In the genomic region with DNA sequence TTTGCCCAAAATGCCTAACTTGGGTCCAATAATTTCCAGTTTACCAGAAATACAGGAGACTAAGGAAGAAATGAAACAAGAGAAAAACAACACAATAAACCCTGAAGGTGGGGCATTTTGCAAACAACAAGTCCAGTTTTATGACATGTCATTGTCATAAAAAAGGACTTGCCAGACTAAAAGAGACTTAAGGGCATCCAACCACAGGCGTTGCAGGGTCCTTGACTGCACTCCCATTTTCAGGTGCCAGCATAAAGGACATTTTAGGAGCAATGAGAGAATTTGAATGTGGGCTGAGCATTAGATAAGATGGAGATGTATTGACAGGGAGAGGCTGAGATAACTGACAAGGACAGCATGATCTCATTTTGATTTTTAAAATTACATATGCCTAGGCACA, we compare ENCODE assay signal across 26 cellular contexts. TPM values are rescaled to one million over a fixed set of nuclear protein-coding genes. Genes with fewer than 3 reads are reported as not detected.
"Had no signal": no experiment of that assay in that cellular context is flagged by ENCODE, and none has a peak within 500 bp of the region (broad histone marks: within the 10 kb centered on the region; RNA-seq: fewer than 3 reads in every experiment).

No MANE protein-coding gene starts in this region.

- H3K36me3 Mint-ChIP-seq: activated naive CD4-positive, alpha-beta T cell treated with anti-CD3 and anti-CD28 coated beads, Interleukin-2, amount 50 U/mL, for 72 hours had no signal

- H3K36me3 ChIP-seq: ascending aorta had no signal

- H3K4me3 ChIP-seq: ascending aorta, body of pancreas had no signal

- H3K9me3 Mint-ChIP-seq: activated B cell treated with CpG ODN at 0.5 μM for 24 hours; activated CD4-positive, alpha-beta T cell treated with anti-CD3 and anti-CD28 coated beads, Interleukin-2, amount 10 ng/mL, durations not matched to agents 24 days and 14 days; activated naive CD4-positive, alpha-beta T cell treated with anti-CD3 and anti-CD28 coated beads, Interleukin-2, amount 50 U/mL, for 72 hours; activated naive CD8-positive, alpha-beta T cell treated with anti-CD3 and anti-CD28 coated beads, Interleukin-2, amount 50 U/mL, for 24 hours; activated T-cell treated with anti-CD3 and anti-CD28 coated beads, Interleukin-2, amount 50 U/mL, for 4 hours; T-helper 1 cell treated with Interleukin-12 subunit alpha and Interleukin-12 subunit beta and Interleukin-4 antibody, amounts not matched to agents 30 μg/mL and 1 μg/mL, for 36 hours had no signal

- H3K27ac ChIP-seq: ascending aorta had no signal

- H3K4me3 Mint-ChIP-seq: activated B cell treated with CpG ODN at 0.5 μM for 24 hours; activated CD4-positive, alpha-beta T cell treated with anti-CD3 and anti-CD28 coated beads, Interleukin-2, amount 10 ng/mL, durations not matched to agents 24 days and 14 days; activated naive CD8-positive, alpha-beta T cell treated with anti-CD3 and anti-CD28 coated beads, Interleukin-2, amount 50 U/mL, for 24 hours; activated T-cell treated with anti-CD3 and anti-CD28 coated beads, Interleukin-2, amount 50 U/mL, for 4 hours; T-helper 1 cell treated with Interleukin-12 subunit alpha and Interleukin-12 subunit beta and Interleukin-4 antibody, amounts not matched to agents 30 μg/mL and 1 μg/mL, for 36 hours had no signal

- H3K27me3 ChIP-seq: ascending aorta, body of pancreas had no signal

- DNase-seq: activated B cell treated with CpG ODN at 0.5 μM for 24 hours; activated CD4-positive, alpha-beta T cell treated with anti-CD3 and anti-CD28 coated beads for 1 hour; activated CD4-positive, alpha-beta T cell treated with anti-CD3 and anti-CD28 coated beads, Interleukin-2, amount 10 ng/mL, durations not matched to agents 24 days and 14 days; activated CD4-positive, alpha-beta T cell treated with anti-CD3 and anti-CD28 coated beads, Interleukin-2, amount 50 U/mL, for 48 hours; activated effector memory CD4-positive, alpha-beta T cell treated with anti-CD3 and anti-CD28 coated beads, Interleukin-2, amount 50 U/mL, for 16 hours; activated naive CD4-positive, alpha-beta T cell treated with Interleukin-2 at 50 U/mL for 16 hours; activated naive CD8-positive, alpha-beta T cell treated with anti-CD3 and anti-CD28 coated beads, Interleukin-2, amount 50 U/mL, for 24 hours; activated T-cell treated with anti-CD3 and anti-CD28 coated beads, Interleukin-2, amount 50 U/mL, for 4 hours; amniotic stem cell; body of pancreas; central memory CD4-positive, alpha-beta T cell; KG1; NCI-H1092 treated with DMSO at 0.1 percent for 48 hours; NCI-H1417 treated with DMSO at 0.1 percent for 48 hours; NCI-H1694; NCI-H2029; NCI-H2107; NCI-H345; NCI-H510A; NCI-H69; NK-92 treated with Interleukin-12 subunit alpha and Interleukin-12 subunit beta, amount 100 ng/mL, for 24 hours; OCI-M1; SHP77 had no signal

- H3K4me1 Mint-ChIP-seq: activated B cell treated with CpG ODN at 0.5 μM for 24 hours; activated CD4-positive, alpha-beta T cell treated with anti-CD3 and anti-CD28 coated beads, Interleukin-2, amount 10 ng/mL, durations not matched to agents 24 days and 14 days; activated naive CD8-positive, alpha-beta T cell treated with anti-CD3 and anti-CD28 coated beads, Interleukin-2, amount 50 U/mL, for 24 hours had no signal

- H3K27ac Mint-ChIP-seq: activated B cell treated with CpG ODN at 0.5 μM for 24 hours; activated CD4-positive, alpha-beta T cell treated with anti-CD3 and anti-CD28 coated beads, Interleukin-2, amount 10 ng/mL, durations not matched to agents 24 days and 14 days; activated naive CD4-positive, alpha-beta T cell treated with anti-CD3 and anti-CD28 coated beads, Interleukin-2, amount 50 U/mL, for 72 hours; activated naive CD8-positive, alpha-beta T cell treated with anti-CD3 and anti-CD28 coated beads, Interleukin-2, amount 50 U/mL, for 24 hours; T-helper 1 cell treated with Interleukin-12 subunit alpha and Interleukin-12 subunit beta and Interleukin-4 antibody, amounts not matched to agents 30 μg/mL and 1 μg/mL, for 36 hours had no signal

- H3K4me1 ChIP-seq: ascending aorta had no signal

- H3K9me3 ChIP-seq: ascending aorta, body of pancreas had no signal

RNA-seq across cellular contexts. Expression of gene DAGLA, which starts 28.1 kb away (rescaled TPM):
- total RNA-seq: activated B cell treated with CpG ODN at 0.5 μM for 24 hours had no signal
